ENCODE assay signal across 8 cellular contexts in the genomic region with DNA sequence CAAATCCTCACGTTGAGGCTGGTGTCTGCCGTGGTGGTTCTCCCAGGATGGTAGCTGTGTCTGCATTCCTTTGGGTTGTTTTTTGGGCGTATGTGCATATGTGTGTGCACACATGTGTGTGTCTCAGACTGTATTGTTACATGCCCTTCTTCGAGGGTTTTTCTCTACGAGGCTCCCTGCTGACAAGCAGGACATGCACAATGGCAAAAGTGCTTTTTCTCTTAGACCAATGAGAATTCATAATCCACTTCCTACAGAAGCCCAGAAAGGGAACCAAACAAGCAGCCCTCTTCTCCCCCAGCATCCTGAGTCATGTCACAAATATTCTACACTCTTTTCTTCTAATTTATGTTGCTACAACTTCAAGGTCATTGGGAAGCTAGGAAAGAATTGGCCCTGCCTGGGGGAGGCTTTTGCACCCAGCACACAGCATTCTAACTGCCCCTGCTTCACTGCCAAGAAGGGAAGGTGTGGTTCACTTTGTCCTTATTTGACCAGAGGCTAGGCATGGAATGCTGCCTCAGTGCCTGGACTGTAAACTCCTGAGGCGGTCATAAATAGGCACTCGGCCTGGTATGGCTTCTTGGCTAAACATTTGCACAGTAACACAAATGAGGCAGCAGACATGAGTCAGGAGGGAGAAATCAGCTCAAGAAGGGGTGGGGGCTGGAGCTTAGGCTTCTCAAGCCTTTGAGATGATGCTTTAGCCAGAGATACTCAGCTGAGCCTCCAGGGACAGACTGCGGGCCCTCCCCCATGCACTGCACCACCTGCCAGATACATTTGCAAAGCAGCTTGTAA.
DNase-seq lines count a peak whose midpoint lies in the region; ATAC-seq and TF ChIP-seq lines count a peak whose summit lies in the region.

No MANE protein-coding gene starts in this region.

- peak overlapping the region; percentile 67 for H3K27ac Mint-ChIP-seq in Caco-2 (ENCODE audit: unreplicated experiment)
- no peak overlapping the region for H3K27ac Mint-ChIP-seq in CD8-positive, alpha-beta T cell

- intact Hi-C loops in Caco-2 (cut with micrococcal nuclease; ENCODE audit: unreplicated experiment) = loop anchor here (5.0 kb wide), 1 partner anchor 84 kb away; no protein-coding TSS in a partner anchor
- intact Hi-C loops in body of pancreas (cut with DNase I) = no loop called here
- intact Hi-C loops in transverse colon (cut with DNase I; ENCODE audit: low total_unique reads) = loop anchor here (10.0 kb wide), 1 partner anchor 94 kb away; a partner anchor contains a TSS
- intact Hi-C loops in CD8-positive, alpha-beta T cell (cut with DNase I, micrococcal nuclease) = no loop called here

- H3K4me1 ChIP-seq in Caco-2 (peaks cover 19% of the 10 kb centered on the region), body of pancreas (no peaks in the 10 kb centered on the region), transverse colon (peaks cover 10 to 54% (median 26%) of the 10 kb centered on the region in 4 donors)
- H3K4me1 ChIP-seq in CD8-positive, alpha-beta T cell (ENCODE audit: insufficient read depth, low read length) = no peaks in the 10 kb centered on the region

- in situ Hi-C loops in transverse colon (cut with MboI; ENCODE audit: low pct_ligation_motif_present in 1 of 4, low pct_unique_long_range_greater_than_20kb in 1 of 4, low sequenced_read_pairs in 3 of 4) = loop anchor here in 1 of 4 donors (25.0 kb wide), 1 partner anchor 96 kb away; a partner anchor contains a TSS

- H3K9me3 Mint-ChIP-seq in Caco-2 (ENCODE audit: unreplicated experiment) = no peaks in the 10 kb centered on the region
- no peaks in the 10 kb centered on the region for H3K9me3 Mint-ChIP-seq in CD8-positive, alpha-beta T cell

- H3K27me3 Mint-ChIP-seq in Caco-2 (ENCODE audit: insufficient read depth, unreplicated experiment) = peaks cover 2% of the 10 kb centered on the region
- H3K27me3 Mint-ChIP-seq in CD8-positive, alpha-beta T cell (ENCODE audit: low read depth) = peaks cover 2% of the 10 kb centered on the region

- H3K9me3 ChIP-seq in Caco-2 (no peaks in the 10 kb centered on the region), body of pancreas (no peaks in the 10 kb centered on the region), transverse colon (no peaks in the 10 kb centered on the region)
- H3K9me3 ChIP-seq in CD8-positive, alpha-beta T cell (ENCODE audit: low read length) = no peaks in the 10 kb centered on the region

- TF ChIP-seq CTCF in Caco-2 (IDR thresholded peaks at IDR 0.05; ENCODE audit: insufficient read depth in 1 of 2, low read depth in 1 of 2, low read length in 1 of 2, severe bottlenecking in 1 of 2, unreplicated experiment in 1 of 2) = no peak
- no peak for TF ChIP-seq CTCF in body of pancreas (IDR thresholded peaks at IDR 0.05)
- TF ChIP-seq CTCF in transverse colon (IDR thresholded peaks at IDR 0.05) = peak in 1 of 5 experiments; percentile 35
- no peak for TF ChIP-seq CTCF in CD8-positive, alpha-beta T cell (IDR thresholded peaks at IDR 0.05)

- H3K4me3 Mint-ChIP-seq in Caco-2 (ENCODE audit: unreplicated experiment) = no peak overlapping the region
- no peak overlapping the region for H3K4me3 Mint-ChIP-seq in CD8-positive, alpha-beta T cell

- DNase-seq in Caco-2 (peak; percentile 52 to 70), NCI-H1092 (lab: John Stamatoyannopoulos, UW) (peak; percentile 9), body of pancreas (peak in 2 of 4 donors; percentile 27 to 38), kidney tubule cell (ENCODE audit: low spot score) (peak; percentile 98), transverse colon (peak; percentile 78)
- DNase-seq in CD8-positive, alpha-beta T cell = no peak
- no peak for DNase-seq in stimulated activated CD4-positive, alpha-beta T cell treated with anti-CD3 and anti-CD28 coated beads, Interleukin-2, amount 100 ng/mL, for 48 hours

- CTCF ChIA-PET in Caco-2 (lab: Charles Lee) = no interaction called here
- CTCF ChIA-PET in CD8-positive, alpha-beta T cell (lab: Charles Lee) = interaction anchor here (0.8 kb wide), 1 partner anchor 18 kb away, joined by 3 read pairs; no protein-coding TSS in a partner anchor

- no TSS peak for BruUV-seq in Caco-2 (replicated peaks; lab: Mats Ljungman, UMichigan)

- POLR2A ChIA-PET in Caco-2 (lab: Charles Lee) = interaction anchor here (0.6 kb wide), 1 partner anchor 1172 kb away, joined by 3 read pairs; a partner anchor contains a TSS
- POLR2A ChIA-PET in CD8-positive, alpha-beta T cell (lab: Charles Lee) = no interaction called here

- H3K36me3 ChIP-seq in Caco-2 (ENCODE audit: control insufficient read depth, insufficient read depth, low read length) = no peaks in the 10 kb centered on the region
- no peaks in the 10 kb centered on the region for H3K36me3 ChIP-seq in body of pancreas (replicated peaks in 1 of 2; ENCODE audit: insufficient read depth in 1 of 2, low read depth in 2 of 2)
- no peaks in the 10 kb centered on the region for H3K36me3 ChIP-seq in transverse colon
- no peaks in the 10 kb centered on the region for H3K36me3 ChIP-seq in CD8-positive, alpha-beta T cell (ENCODE audit: insufficient read depth, low read length)

- ATAC-seq in body of pancreas (peak; percentile 60), GM18511 (IDR thresholded peaks at IDR 0.05; ENCODE audit: unreplicated experiment) (no peak)
- no peak for ATAC-seq in CD8-positive, alpha-beta T cell

- H3K27me3 ChIP-seq in Caco-2 (replicated peaks; ENCODE audit: control insufficient read depth, insufficient read depth, low read length) (no peaks in the 10 kb centered on the region), body of pancreas (no peaks in the 10 kb centered on the region), transverse colon (no peaks in the 10 kb centered on the region)
- no peaks in the 10 kb centered on the region for H3K27me3 ChIP-seq in CD8-positive, alpha-beta T cell (ENCODE audit: insufficient read depth, low read length)

- H3K4me3 ChIP-seq in Caco-2 (ENCODE audit: low read depth, low read length) (no peak overlapping the region), body of pancreas (no peak overlapping the region), transverse colon (no peak overlapping the region)
- no peak overlapping the region for H3K4me3 ChIP-seq in CD8-positive, alpha-beta T cell (ENCODE audit: low read depth, low read length)

- TF ChIP-seq EP300 in transverse colon (IDR thresholded peaks at IDR 0.05; ENCODE audit: low read depth) = peak; percentile 72

- WGBS in body of pancreas, 2 donors = 47 to 65% methylated on average over 7 to 8 of the region's 8 CpGs
- 31 to 54% methylated on average over 2 to 8 of the region's 8 CpGs for WGBS in transverse colon (ENCODE audit: low coverage in 1 of 2), 2 donors

- no peak overlapping the region for H3K27ac ChIP-seq in body of pancreas
- peak overlapping the region; percentile 67 to 77 (median 74) for H3K27ac ChIP-seq in transverse colon
- no peak overlapping the region for H3K27ac ChIP-seq in CD8-positive, alpha-beta T cell (ENCODE audit: low read depth, low read length)

- H3K36me3 Mint-ChIP-seq in Caco-2 (ENCODE audit: insufficient read depth, unreplicated experiment) = no peaks in the 10 kb centered on the region
- no peaks in the 10 kb centered on the region for H3K36me3 Mint-ChIP-seq in CD8-positive, alpha-beta T cell

- no peak for TF ChIP-seq POLR2A in body of pancreas (IDR thresholded peaks at IDR 0.05)
- no peak for TF ChIP-seq POLR2A in transverse colon (IDR thresholded peaks at IDR 0.05)

- peaks cover 17% of the 10 kb centered on the region for H3K4me1 Mint-ChIP-seq in Caco-2 (ENCODE audit: low read depth, unreplicated experiment)
- no peaks in the 10 kb centered on the region for H3K4me1 Mint-ChIP-seq in CD8-positive, alpha-beta T cell (ENCODE audit: low read depth)

Comparison
In these comparisons a context has a peak if more than half of its experiments do, and no peak if none do; other contexts are left out.
1. DNase-seq: peak in Caco-2 (2 of 2), NCI-H1092 (single experiment), kidney tubule cell (single experiment) and transverse colon (single experiment); none in CD8-positive, alpha-beta T cell (0 of 7) and stimulated activated CD4-positive, alpha-beta T cell treated with anti-CD3 and anti-CD28 coated beads, Interleukin-2, amount 100 ng/mL, for 48 hours (0 of 2).
2. H3K27ac ChIP-seq: peak in transverse colon (4 of 4); none in body of pancreas (0 of 4) and CD8-positive, alpha-beta T cell (single experiment).
3. intact Hi-C loops: an anchor here in Caco-2 (5.0 kb wide) and transverse colon (10.0 kb wide); none called in body of pancreas and CD8-positive, alpha-beta T cell.